ENCODE assay signal across 1 cellular context in the genomic region with DNA sequence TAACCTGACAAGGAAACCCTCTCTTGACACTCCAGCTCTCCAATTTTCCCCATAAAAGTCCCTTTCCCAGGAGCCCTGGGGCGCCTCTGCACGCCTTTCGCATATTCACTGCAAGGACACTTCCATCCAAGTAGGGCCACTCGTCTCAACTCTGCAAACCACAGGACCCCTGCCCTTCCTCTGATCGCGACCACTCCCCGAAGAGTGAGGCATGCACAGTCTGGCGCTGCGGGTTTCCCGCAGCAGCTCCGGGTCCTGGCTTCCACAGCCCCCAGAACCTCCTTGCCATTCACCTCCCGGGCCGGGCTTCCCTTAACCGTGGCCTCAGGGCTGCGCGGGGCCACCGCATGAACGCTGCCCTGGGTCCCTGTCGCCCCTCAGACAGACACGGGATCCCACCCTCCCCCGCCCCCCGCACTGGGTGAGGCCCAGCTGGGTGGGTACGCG.
TF ChIP-seq lines count a peak whose summit lies in the region.

No MANE protein-coding gene starts in this region.

TF ChIP-seq in K562, 482 proteins besides CTCF, POLR2A, EP300 and RAD21 (continued from another document):
- TF ChIP-seq MGA (IDR thresholded peaks at IDR 0.05) (no peak), BRCA1 (IDR thresholded peaks at IDR 0.05) (no peak), BRCA1 (CRISPR knock-in tag; IDR thresholded peaks at IDR 0.05) (0 out of 2 replicates have a peak, but pooled peaks have one; percentile 82)
- TF ChIP-seq, protein P1, sequence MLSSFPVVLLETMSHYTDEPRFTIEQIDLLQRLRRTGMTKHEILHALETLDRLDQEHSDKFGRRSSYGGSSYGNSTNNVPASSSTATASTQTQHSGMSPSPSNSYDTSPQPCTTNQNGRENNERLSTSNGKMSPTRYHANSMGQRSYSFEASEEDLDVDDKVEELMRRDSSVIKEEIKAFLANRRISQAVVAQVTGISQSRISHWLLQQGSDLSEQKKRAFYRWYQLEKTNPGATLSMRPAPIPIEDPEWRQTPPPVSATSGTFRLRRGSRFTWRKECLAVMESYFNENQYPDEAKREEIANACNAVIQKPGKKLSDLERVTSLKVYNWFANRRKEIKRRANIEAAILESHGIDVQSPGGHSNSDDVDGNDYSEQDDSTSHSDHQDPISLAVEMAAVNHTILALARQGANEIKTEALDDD (IDR thresholded peaks at IDR 0.05): no peak
